ENCODE assay signal across 1 cellular context in genomic region chr4:179836179-179837075, GRCh38.
TF ChIP-seq lines count a peak whose summit lies in the region.

No MANE protein-coding gene starts in this region.

TF ChIP-seq in HepG2, 621 proteins besides CTCF, POLR2A, EP300 and RAD21:
- TF ChIP-seq SYNCRIP (IDR thresholded peaks at IDR 0.05; ENCODE audit: insufficient read depth, low read depth, low read length) (no peak), ZNF607 (CRISPR knock-in tag; IDR thresholded peaks at IDR 0.05; ENCODE audit: borderline replicate concordance) (no peak), FOSL2 (CRISPR knock-in tag; IDR thresholded peaks at IDR 0.05) (no peak), CHD2 (IDR thresholded peaks at IDR 0.05; ENCODE audit: low read depth, low read length) (no peak), KAT7 (CRISPR knock-in tag; IDR thresholded peaks at IDR 0.05; ENCODE audit: borderline replicate concordance) (no peak), TMF1 (CRISPR knock-in tag; IDR thresholded peaks at IDR 0.05; ENCODE audit: low read depth) (no peak)
TF ChIP-seq in HepG2: peak in this region for 0.
